ENCODE assay signal across 9 cellular contexts in the genomic region with DNA sequence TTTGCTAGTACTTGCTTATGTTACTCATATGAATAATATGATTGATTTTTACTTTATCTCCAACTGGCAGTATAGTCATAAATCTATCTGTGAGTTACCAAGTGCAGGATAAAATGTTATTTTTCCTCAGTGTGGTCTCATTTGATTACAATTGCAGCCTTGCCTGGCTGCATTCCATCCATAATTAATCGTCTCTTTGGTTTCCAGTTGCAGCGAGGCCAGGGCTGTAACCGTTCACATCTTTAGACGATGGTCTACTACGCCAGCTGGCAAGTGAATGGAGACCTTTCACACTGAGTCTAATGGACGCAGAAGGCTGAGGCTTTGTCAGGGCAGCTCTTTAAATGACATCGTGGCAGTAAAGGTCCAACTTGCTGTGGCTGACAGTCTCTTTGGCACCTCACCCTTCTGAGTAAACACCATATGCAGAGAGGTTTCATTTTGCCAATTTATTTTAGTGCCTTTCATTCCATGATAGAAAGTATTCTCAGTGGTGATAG.
DNase-seq lines count a peak whose midpoint lies in the region; ATAC-seq and TF ChIP-seq lines count a peak whose summit lies in the region.
"Had no signal": no experiment of that assay in that cellular context is flagged by ENCODE, and none has a peak within 500 bp of the region (broad histone marks: within the 10 kb centered on the region; RNA-seq: fewer than 3 reads in every experiment).

No MANE protein-coding gene starts in this region.

- no peaks in the 10 kb centered on the region for H3K9me3 ChIP-seq in mucosa of rectum (ENCODE audit: control insufficient read depth in 2 of 2, low read length in 2 of 2)
- H3K9me3 ChIP-seq: Caco-2 had no signal

- H3K27me3 ChIP-seq in mucosa of rectum (ENCODE audit: control insufficient read depth in 2 of 2, insufficient read depth in 2 of 2, low read length in 2 of 2) = no peaks in the 10 kb centered on the region

- TF ChIP-seq CTCF in coronary artery (IDR thresholded peaks at IDR 0.05) (no peak), GM13976 (IDR thresholded peaks at IDR 0.05; ENCODE audit: borderline replicate concordance, control extremely low read depth, extremely low read depth, insufficient read depth, missing control alignments) (no peak)

- H3K9ac ChIP-seq in mucosa of rectum (ENCODE audit: low read depth in 1 of 2, low read length in 2 of 2) = peak overlapping the region in 1 of 2 donors; percentile 18

- in situ Hi-C loops in GM13976 (cut with MboI; ENCODE audit: low sequenced_read_pairs, unreplicated experiment) = no loop called here

- H3K4me3 ChIP-seq in coronary artery = peak overlapping the region; percentile 48
- H3K4me3 ChIP-seq in mucosa of rectum (ENCODE audit: low read length in 2 of 2) = peak overlapping the region; percentile 44 to 62

- H3K36me3 ChIP-seq in mucosa of rectum (ENCODE audit: control insufficient read depth in 2 of 2, insufficient read depth in 2 of 2, low read length in 2 of 2) = no peaks in the 10 kb centered on the region

- ATAC-seq in GM19397 (IDR thresholded peaks at IDR 0.05; ENCODE audit: unreplicated experiment) (no peak), HG03354 (IDR thresholded peaks at IDR 0.05; ENCODE audit: poor library complexity, severe bottlenecking, unreplicated experiment) (no peak), GM19463 (IDR thresholded peaks at IDR 0.05; ENCODE audit: unreplicated experiment) (no peak)

- peak; percentile 77 for DNase-seq in COLO668 (lab: John Stamatoyannopoulos, UW; ENCODE audit: unreplicated experiment)
- DNase-seq in NCI-H2107 (lab: John Stamatoyannopoulos, UW) = peak; percentile 59
- no peak for DNase-seq in coronary artery (ENCODE audit: low spot score)
- no peak for DNase-seq in GM13976 (ENCODE audit: low spot score)
- DNase-seq: Caco-2 had no signal

- no peak overlapping the region for H3K27ac ChIP-seq in coronary artery
- peak overlapping the region; percentile 44 to 75 for H3K27ac ChIP-seq in mucosa of rectum (ENCODE audit: low read depth in 2 of 2, low read length in 2 of 2)

- H3K4me1 ChIP-seq in mucosa of rectum (ENCODE audit: control insufficient read depth in 2 of 2, insufficient read depth in 2 of 2, low read length in 2 of 2) = peaks cover 5 to 10% of the 10 kb centered on the region in 2 donors

Comparison
In these comparisons a context has a peak if more than half of its experiments do, and no peak if none do; other contexts are left out.
1. DNase-seq: peak in COLO668 (single experiment) and NCI-H2107 (single experiment); none in coronary artery (single experiment) and GM13976 (single experiment).
2. H3K27ac ChIP-seq: peak in mucosa of rectum (2 of 2); none in coronary artery (0 of 2).